Comparison of ENCODE assay signal across 17 cellular contexts in genomic region chr15:43199945-43200488, GRCh38. TPM values are rescaled to one million over a fixed set of nuclear protein-coding genes. Genes with fewer than 3 reads are reported as not detected.
DNase-seq lines count a peak whose midpoint lies in the region; ATAC-seq and TF ChIP-seq lines count a peak whose summit lies in the region.
"Had no signal": no experiment of that assay in that cellular context is flagged by ENCODE, and none has a peak within 500 bp of the region (broad histone marks: within the 10 kb centered on the region; RNA-seq: fewer than 3 reads in every experiment).

No MANE protein-coding gene starts in this region.

- POLR2A ChIA-PET in activated naive CD8-positive, alpha-beta T cell treated with anti-CD3 and anti-CD28 coated beads, Interleukin-2, amount 10 ng/mL, durations not matched to agents 7 days and 5 days (lab: Charles Lee), result no interaction called here
- POLR2A ChIA-PET in WTC11 (lab: Charles Lee), result interaction anchor here (0.6 kb wide), 1 partner anchor 104 kb away, joined by 6 read pairs; no protein-coding TSS in a partner anchor

- H3K27ac Mint-ChIP-seq in activated naive CD4-positive, alpha-beta T cell treated with anti-CD3 and anti-CD28 coated beads, Interleukin-2, amount 50 U/mL, for 72 hours, result no peak overlapping the region
- H3K27ac Mint-ChIP-seq in activated naive CD4-positive, alpha-beta T cell treated with anti-CD3 and anti-CD28 coated beads for 36 hours, result no peak overlapping the region
- H3K27ac Mint-ChIP-seq in activated naive CD8-positive, alpha-beta T cell treated with anti-CD3 and anti-CD28 coated beads, Interleukin-2, amount 10 ng/mL, durations not matched to agents 7 days and 5 days, result no peak overlapping the region
- H3K27ac Mint-ChIP-seq in WTC11, result no peak overlapping the region
- H3K27ac Mint-ChIP-seq: GM23338 had no signal

- peak; percentile 76 to 84 for ATAC-seq in activated naive CD4-positive, alpha-beta T cell treated with anti-CD3 and anti-CD28 coated beads, Interleukin-2, amount 50 U/mL, for 72 hours
- ATAC-seq in activated naive CD8-positive, alpha-beta T cell treated with anti-CD3 and anti-CD28 coated beads, Interleukin-2, amount 10 ng/mL, durations not matched to agents 7 days and 5 days (ENCODE audit: low read depth), result peak; percentile 53
- peak; percentile 50 for ATAC-seq in stimulated activated naive CD8-positive, alpha-beta T cell treated with anti-CD3 and anti-CD28 coated beads, Interleukin-15, Interleukin-2, amounts not matched to agents 100 U/mL and 50 U/mL, for 24 hours
- ATAC-seq in right cardiac atrium (no peak), GM21515 (IDR thresholded peaks at IDR 0.05; ENCODE audit: unreplicated experiment) (no peak), WTC11 (no peak)
- ATAC-seq: A549, GM23338 had no signal

- H3K36me3 Mint-ChIP-seq in activated naive CD4-positive, alpha-beta T cell treated with anti-CD3 and anti-CD28 coated beads, Interleukin-2, amount 50 U/mL, for 72 hours, result peaks cover 16 to 27% of the 10 kb centered on the region in 2 donors
- peaks cover 20% of the 10 kb centered on the region for H3K36me3 Mint-ChIP-seq in activated naive CD4-positive, alpha-beta T cell treated with anti-CD3 and anti-CD28 coated beads for 36 hours (ENCODE audit: low read depth)
- peaks cover 23% of the 10 kb centered on the region for H3K36me3 Mint-ChIP-seq in activated naive CD8-positive, alpha-beta T cell treated with anti-CD3 and anti-CD28 coated beads, Interleukin-2, amount 10 ng/mL, durations not matched to agents 7 days and 5 days
- peaks cover 16% of the 10 kb centered on the region for H3K36me3 Mint-ChIP-seq in WTC11

- intact Hi-C loops in activated naive CD4-positive, alpha-beta T cell treated with anti-CD3 and anti-CD28 coated beads for 36 hours (cut with micrococcal nuclease), result no loop called here
- intact Hi-C loops in right cardiac atrium (cut with DNase I), result no loop called here

- peaks cover 5% of the 10 kb centered on the region for H3K4me1 ChIP-seq in right cardiac atrium (ENCODE audit: control insufficient read depth, insufficient read depth, low read length)
- H3K4me1 ChIP-seq: A549, BE2C had no signal

- CTCF ChIA-PET in activated naive CD4-positive, alpha-beta T cell treated with anti-CD3 and anti-CD28 coated beads for 36 hours (lab: Charles Lee), result interaction anchor here (0.7 to 1.3 kb wide), 2 partner anchors 16 to 25 kb away, joined by 3 read pairs; no protein-coding TSS in a partner anchor
- CTCF ChIA-PET in WTC11 (lab: Charles Lee), result interaction anchor here (1.6 kb wide), 1 partner anchor 10 kb away, joined by 3 read pairs; no protein-coding TSS in a partner anchor

- no peak overlapping the region for H3K4me3 Mint-ChIP-seq in activated naive CD4-positive, alpha-beta T cell treated with anti-CD3 and anti-CD28 coated beads for 36 hours
- no peak overlapping the region for H3K4me3 Mint-ChIP-seq in activated naive CD8-positive, alpha-beta T cell treated with anti-CD3 and anti-CD28 coated beads, Interleukin-2, amount 10 ng/mL, durations not matched to agents 7 days and 5 days
- H3K4me3 Mint-ChIP-seq in WTC11, result no peak overlapping the region
- H3K4me3 Mint-ChIP-seq: GM23338 had no signal

- no peak for TF ChIP-seq CTCF in WTC11 (IDR thresholded peaks at IDR 0.05)

- H3K27me3 Mint-ChIP-seq in activated naive CD4-positive, alpha-beta T cell treated with anti-CD3 and anti-CD28 coated beads for 36 hours (ENCODE audit: low read depth), result no peaks in the 10 kb centered on the region
- no peaks in the 10 kb centered on the region for H3K27me3 Mint-ChIP-seq in activated naive CD8-positive, alpha-beta T cell treated with anti-CD3 and anti-CD28 coated beads, Interleukin-2, amount 10 ng/mL, durations not matched to agents 7 days and 5 days
- H3K27me3 Mint-ChIP-seq in WTC11 (ENCODE audit: low read depth), result peaks cover 7% of the 10 kb centered on the region

- H3K4me1 Mint-ChIP-seq in activated naive CD4-positive, alpha-beta T cell treated with anti-CD3 and anti-CD28 coated beads for 36 hours (ENCODE audit: low read depth), result peaks cover 5% of the 10 kb centered on the region
- peaks cover 16% of the 10 kb centered on the region for H3K4me1 Mint-ChIP-seq in activated naive CD8-positive, alpha-beta T cell treated with anti-CD3 and anti-CD28 coated beads, Interleukin-2, amount 10 ng/mL, durations not matched to agents 7 days and 5 days
- H3K4me1 Mint-ChIP-seq in WTC11, result no peaks in the 10 kb centered on the region; the same call in 1 of the 2 replicates

- WGBS in right cardiac atrium, result 86% methylated on average over 3 of the region's 3 CpGs

- no peak for DNase-seq in activated naive CD4-positive, alpha-beta T cell treated with anti-CD3 and anti-CD28 coated beads, Interleukin-2, amount 50 U/mL, for 72 hours (ENCODE audit: low spot score in 2 of 2)
- no peak for DNase-seq in activated naive CD4-positive, alpha-beta T cell treated with anti-CD3 and anti-CD28 coated beads for 36 hours
- peak; percentile 74 for DNase-seq in Jurkat, Clone E6-1 (ENCODE audit: low read depth, low spot score)
- no peak for DNase-seq in activated naive CD8-positive, alpha-beta T cell treated with anti-CD3 and anti-CD28 coated beads, Interleukin-2, amount 10 ng/mL, durations not matched to agents 7 days and 5 days
- DNase-seq in stimulated activated naive CD8-positive, alpha-beta T cell treated with anti-CD3 and anti-CD28 coated beads, Interleukin-15, Interleukin-2, amounts not matched to agents 100 U/mL and 50 U/mL, for 24 hours, result no peak
- DNase-seq in right cardiac atrium (no peak), WTC11 (ENCODE audit: low spot score) (no peak)
- DNase-seq: BE2C, DMS53, H7 had no signal

- H3K27ac ChIP-seq in right cardiac atrium (ENCODE audit: low read length), result no peak overlapping the region
- H3K27ac ChIP-seq: A549, C4-2B, HL-60 had no signal

- H3K27me3 ChIP-seq in right cardiac atrium (ENCODE audit: control insufficient read depth, insufficient read depth), result no peaks in the 10 kb centered on the region
- H3K27me3 ChIP-seq: BE2C had no signal

- no peaks in the 10 kb centered on the region for H3K9me3 ChIP-seq in right cardiac atrium (ENCODE audit: control insufficient read depth, low read length)
- H3K9me3 ChIP-seq: A549, BE2C had no signal

- no peak overlapping the region for H3K4me3 ChIP-seq in Jurkat, Clone E6-1 (ENCODE audit: low read length)
- no peak overlapping the region for H3K4me3 ChIP-seq in right cardiac atrium (ENCODE audit: low read length)
- H3K4me3 ChIP-seq: A549, GM23338 had no signal

- H3K9me3 Mint-ChIP-seq in activated naive CD4-positive, alpha-beta T cell treated with anti-CD3 and anti-CD28 coated beads, Interleukin-2, amount 50 U/mL, for 72 hours, result no peaks in the 10 kb centered on the region
- peaks cover 3% of the 10 kb centered on the region for H3K9me3 Mint-ChIP-seq in activated naive CD4-positive, alpha-beta T cell treated with anti-CD3 and anti-CD28 coated beads for 36 hours
- peaks cover 3% of the 10 kb centered on the region for H3K9me3 Mint-ChIP-seq in activated naive CD8-positive, alpha-beta T cell treated with anti-CD3 and anti-CD28 coated beads, Interleukin-2, amount 10 ng/mL, durations not matched to agents 7 days and 5 days
- peaks cover 26% of the 10 kb centered on the region for H3K9me3 Mint-ChIP-seq in WTC11

TF ChIP-seq in WTC11, 78 proteins besides CTCF, POLR2A, EP300 and RAD21:
- TF ChIP-seq EMX1 (CRISPR knock-in tag; IDR thresholded peaks at IDR 0.05), result no peak
- TF ChIP-seq TEAD1 (CRISPR knock-in tag; IDR thresholded peaks at IDR 0.05), result no peak
- TF ChIP-seq CREM (CRISPR knock-in tag; IDR thresholded peaks at IDR 0.05), result no peak
- no peak for TF ChIP-seq FOXJ3 (CRISPR knock-in tag; IDR thresholded peaks at IDR 0.05; ENCODE audit: borderline replicate concordance)

RNA-seq across cellular contexts. Expression of gene CCNDBP1, which starts 14.8 kb away (rescaled TPM):
- total RNA-seq in activated naive CD4-positive, alpha-beta T cell treated with anti-CD3 and anti-CD28 coated beads, Interleukin-2, amount 50 U/mL, for 72 hours, result 10 to 100 TPM; 61.7 to 62.7 TPM
- 10 to 100 TPM; 54.6 to 62.1 TPM for total RNA-seq in activated naive CD4-positive, alpha-beta T cell treated with anti-CD3 and anti-CD28 coated beads for 36 hours
- polyA plus RNA-seq in Jurkat, Clone E6-1 (2012; ENCODE audit: insufficient read depth, insufficient read length), result 53.3 TPM
- total RNA-seq in activated naive CD8-positive, alpha-beta T cell treated with anti-CD3 and anti-CD28 coated beads, Interleukin-2, amount 10 ng/mL, durations not matched to agents 7 days and 5 days, result 10 to 100 TPM; 80.4 to 86.5 TPM
- total RNA-seq in right cardiac atrium (10 to 100 TPM; 41.4 to 55.6 (median 53.7) TPM), WTC11 (2021) (19.1 to 22.0 TPM (median 20.4 TPM) in 3 replicates)
- 45.7 TPM for polyA plus RNA-seq in right cardiac atrium

RNA-seq across cellular contexts. Expression of gene EPB42, which starts 20.8 kb away (rescaled TPM):
- not detected for total RNA-seq in activated naive CD4-positive, alpha-beta T cell treated with anti-CD3 and anti-CD28 coated beads, Interleukin-2, amount 50 U/mL, for 72 hours
- not detected for total RNA-seq in activated naive CD4-positive, alpha-beta T cell treated with anti-CD3 and anti-CD28 coated beads for 36 hours
- not detected for polyA plus RNA-seq in Jurkat, Clone E6-1 (2012; ENCODE audit: insufficient read depth, insufficient read length)
- not detected for total RNA-seq in activated naive CD8-positive, alpha-beta T cell treated with anti-CD3 and anti-CD28 coated beads, Interleukin-2, amount 10 ng/mL, durations not matched to agents 7 days and 5 days
- not detected for total RNA-seq in right cardiac atrium
- polyA plus RNA-seq in right cardiac atrium, result not detected
- not detected in 3 replicates for total RNA-seq in WTC11 (2021)
- total RNA-seq: Daoy, GM23338, H7 had no signal
- polyA plus RNA-seq: A549, AG04450, GM23338 had no signal

Comparison
In these comparisons a context has a peak if more than half of its experiments do, and no peak if none do; other contexts are left out.
1. ATAC-seq: peak in activated naive CD4-positive, alpha-beta T cell treated with anti-CD3 and anti-CD28 coated beads, Interleukin-2, amount 50 U/mL, for 72 hours (2 of 2), activated naive CD8-positive, alpha-beta T cell treated with anti-CD3 and anti-CD28 coated beads, Interleukin-2, amount 10 ng/mL, durations not matched to agents 7 days and 5 days (single experiment) and stimulated activated naive CD8-positive, alpha-beta T cell treated with anti-CD3 and anti-CD28 coated beads, Interleukin-15, Interleukin-2, amounts not matched to agents 100 U/mL and 50 U/mL, for 24 hours (single experiment); none in right cardiac atrium (0 of 2), GM21515 (single experiment) and WTC11 (single experiment).